18 cellular contexts compared by ENCODE assay signal in the genomic region with DNA sequence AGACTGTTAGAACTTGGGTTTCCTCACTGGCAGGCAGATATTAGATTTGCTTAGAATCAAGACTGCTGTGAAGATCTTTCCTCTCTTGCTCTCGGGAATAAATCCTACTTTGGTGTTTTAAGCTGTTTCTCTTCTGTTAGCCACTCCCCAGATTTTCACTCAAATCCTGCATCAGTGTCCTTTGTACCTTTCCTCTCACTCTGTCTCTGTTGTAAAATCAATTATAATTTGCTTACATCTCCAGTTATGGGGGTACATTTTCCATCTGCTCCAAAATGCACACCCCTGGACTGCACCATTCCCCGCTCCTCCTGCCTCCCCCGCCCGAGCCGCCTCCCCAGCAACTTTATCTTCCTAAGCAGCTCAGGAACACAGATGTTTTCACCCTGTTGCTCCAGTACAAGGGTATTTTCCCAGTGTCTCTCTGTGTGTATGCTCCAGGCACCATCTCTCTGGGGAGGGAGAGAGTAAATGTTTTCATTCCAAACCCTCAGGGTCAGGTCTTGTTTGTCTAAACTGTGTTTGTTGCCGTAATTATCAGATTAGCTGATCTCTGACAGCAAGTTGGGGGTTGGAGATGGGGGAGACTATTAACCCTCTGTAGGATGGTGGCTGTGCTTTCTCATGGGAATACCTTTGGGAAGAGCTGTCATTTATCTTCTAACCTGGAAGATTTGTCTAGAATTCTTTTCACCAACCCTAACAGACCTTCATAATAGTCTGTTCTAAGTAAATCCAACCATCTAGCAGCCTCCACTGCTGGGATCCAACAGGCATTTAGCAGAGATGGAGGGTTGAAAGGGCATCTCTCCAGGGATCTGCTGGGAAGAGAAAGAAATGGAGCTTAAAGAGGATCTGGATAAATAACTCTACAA. TPM values are rescaled to one million over a fixed set of nuclear protein-coding genes. Genes with fewer than 3 reads are reported as not detected.
DNase-seq lines count a peak whose midpoint lies in the region; ATAC-seq, FAIRE-seq and TF ChIP-seq lines count a peak whose summit lies in the region.
"Had no signal": no experiment of that assay in that cellular context is flagged by ENCODE, and none has a peak within 500 bp of the region (broad histone marks: within the 10 kb centered on the region; RNA-seq: fewer than 3 reads in every experiment).

No MANE protein-coding gene starts in this region.

- no peak overlapping the region for H3K4me3 ChIP-seq in parathyroid adenoma (ENCODE audit: low read depth, low read length)
- no peak overlapping the region for H3K4me3 ChIP-seq in lower lobe of right lung

- H2AFZ ChIP-seq in parathyroid adenoma: peak overlapping the region; percentile 20

- no peak for FAIRE-seq in GM12892 (lab: Jason Lieb, UNC)
- FAIRE-seq: endothelial cell of umbilical vein, frontal cortex, GM19239, H54 had no signal

- H3K27ac ChIP-seq in parathyroid adenoma (no peak overlapping the region), lower lobe of right lung (no peak overlapping the region)

- TF ChIP-seq POLR2A in GM12892 (IDR thresholded peaks at IDR 0.05; ENCODE audit: low read depth, low read length): no peak

- H3K27me3 ChIP-seq in parathyroid adenoma (ENCODE audit: control insufficient read depth, insufficient read depth, low read length): no peaks in the 10 kb centered on the region
- peaks cover 32% of the 10 kb centered on the region for H3K27me3 ChIP-seq in lower lobe of right lung (ENCODE audit: low read depth)

- H3K9me3 ChIP-seq in parathyroid adenoma (ENCODE audit: control insufficient read depth, low read length) (no peaks in the 10 kb centered on the region), lower lobe of right lung (no peaks in the 10 kb centered on the region)

- peak; percentile 74 for ATAC-seq in left ventricle myocardium superior
- ATAC-seq in GM21447 (IDR thresholded peaks at IDR 0.05; ENCODE audit: unreplicated experiment): no peak
- ATAC-seq in lower lobe of right lung: no peak
- ATAC-seq: activated CD8-positive, alpha-beta T cell treated with anti-CD3 and anti-CD28 coated beads for 36 hours; activated T-cell treated with anti-CD3 and anti-CD28 coated beads, Interleukin-2, amount 50 U/mL, for 4 hours had no signal

- no peak overlapping the region for H3K9ac ChIP-seq in parathyroid adenoma

- intact Hi-C loops in left ventricle myocardium superior (cut with micrococcal nuclease): no loop called here
- intact Hi-C loops in lower lobe of right lung (cut with DNase I): no loop called here

- H3K4me1 ChIP-seq in parathyroid adenoma (peaks cover 7% of the 10 kb centered on the region), lower lobe of right lung (no peaks in the 10 kb centered on the region)

- DNase-seq in HCEC 1CT (peak; percentile 3), NCI-H82 treated with DMSO at 0.1 percent for 48 hours (lab: John Stamatoyannopoulos, UW; ENCODE audit: unreplicated experiment) (peak; percentile 71), left ventricle myocardium superior (peak; percentile 29), NCI-H128 (lab: John Stamatoyannopoulos, UW; ENCODE audit: unreplicated experiment) (no peak), lower lobe of right lung (no peak), GM12892 (ENCODE audit: insufficient read length) (no peak)
- DNase-seq: activated CD8-positive, alpha-beta T cell treated with anti-CD3 and anti-CD28 coated beads for 36 hours; activated T-cell treated with anti-CD3 and anti-CD28 coated beads, Interleukin-2, amount 50 U/mL, for 4 hours; NCI-H1436 treated with DMSO at 0.1 percent for 48 hours; NCI-H2227 treated with DMSO at 0.1 percent for 48 hours; posterior cingulate gyrus; stimulated activated CD4-positive, alpha-beta T cell treated with anti-CD3 and anti-CD28 coated beads, Interleukin-4, amount 100 ng/mL, for 4 hours had no signal

- no peaks in the 10 kb centered on the region for H3K79me2 ChIP-seq in parathyroid adenoma

- no peak overlapping the region for H3K4me2 ChIP-seq in parathyroid adenoma (ENCODE audit: low read length)

- TF ChIP-seq CTCF in parathyroid adenoma (IDR thresholded peaks at IDR 0.05) (no peak), lower lobe of right lung (IDR thresholded peaks at IDR 0.05) (no peak)

- H3K36me3 ChIP-seq in parathyroid adenoma (ENCODE audit: control insufficient read depth, insufficient read depth, low read length): no peaks in the 10 kb centered on the region
- no peaks in the 10 kb centered on the region for H3K36me3 ChIP-seq in lower lobe of right lung

RNA-seq across cellular contexts. Expression of a gene that starts 20.4 kb away (rescaled TPM):
- total RNA-seq in left ventricle myocardium superior (587 TPM), lower lobe of right lung (16.9 TPM)
- 26.3 TPM for polyA plus RNA-seq in GM12892 (2012; ENCODE audit: missing spikeins)

Comparison
In these comparisons a context has a peak if more than half of its experiments do, and no peak if none do; other contexts are left out.
1. DNase-seq: peak in HCEC 1CT (single experiment), NCI-H82 treated with DMSO at 0.1 percent for 48 hours (single experiment) and left ventricle myocardium superior (single experiment); none in NCI-H128 (single experiment), lower lobe of right lung (single experiment) and GM12892 (single experiment).
2. RNA of a gene that starts 20.4 kb away (total RNA-seq): 587 TPM in left ventricle myocardium superior (single experiment); 16.9 TPM in lower lobe of right lung (single experiment); every median in the first group is over 10 times any median in the second.